15 cellular contexts compared by ENCODE assay signal in the genomic region with DNA sequence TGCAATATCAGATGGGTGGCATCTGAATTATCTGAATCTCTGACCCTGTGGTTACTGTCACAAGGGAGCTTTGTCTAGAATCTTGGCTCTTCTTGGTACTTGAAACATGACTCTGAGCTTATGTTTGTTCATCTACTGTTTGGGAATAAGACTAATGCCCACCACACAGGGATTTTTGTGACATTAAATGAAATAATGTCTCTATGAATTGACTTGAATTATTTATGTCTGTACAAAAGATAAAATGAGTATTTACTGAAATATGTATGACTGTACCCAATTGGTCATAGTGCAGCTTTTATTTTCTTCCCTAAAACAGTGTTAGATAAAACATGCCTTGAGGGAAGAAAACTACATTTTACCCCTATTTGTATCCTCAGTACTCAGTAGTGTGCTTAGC.
A peak's percentile ranks its signal among the peaks of the same experiment; 100 is the strongest.
DNase-seq lines count a peak whose midpoint lies in the region; ATAC-seq and TF ChIP-seq lines count a peak whose summit lies in the region.
"Had no signal": no experiment of that assay in that cellular context is flagged by ENCODE, and none has a peak within 500 bp of the region (broad histone marks: within the 10 kb centered on the region; RNA-seq: fewer than 3 reads in every experiment).

No MANE protein-coding gene starts in this region.

- peak; percentile 17; the same call in 1 of the 3 replicates for ATAC-seq in RWPE2 (ENCODE audit: low read depth)
- peak; percentile 83 for ATAC-seq in foreskin keratinocyte
- ATAC-seq in HG03039 (IDR thresholded peaks at IDR 0.05; ENCODE audit: unreplicated experiment) = no peak
- ATAC-seq in activated naive CD8-positive, alpha-beta T cell treated with anti-CD3 and anti-CD28 coated beads, Interleukin-2, amount 50 U/mL, for 24 hours = no peak
- no peak for ATAC-seq in HG03175 (IDR thresholded peaks at IDR 0.05; ENCODE audit: unreplicated experiment)
- ATAC-seq: CD8-positive, alpha-beta T cell had no signal

- peaks cover 7% of the 10 kb centered on the region for H3K9me3 Mint-ChIP-seq in MCF 10A (ENCODE audit: unreplicated experiment)
- H3K9me3 Mint-ChIP-seq in activated naive CD8-positive, alpha-beta T cell treated with anti-CD3 and anti-CD28 coated beads, Interleukin-2, amount 50 U/mL, for 24 hours = no peaks in the 10 kb centered on the region
- H3K9me3 Mint-ChIP-seq: CD8-positive, alpha-beta T cell had no signal

- H2AFZ ChIP-seq in mammary epithelial cell (ENCODE audit: low read depth, low read length) = peak overlapping the region; percentile 34

- no peak overlapping the region for H3K4me3 Mint-ChIP-seq in MCF 10A (ENCODE audit: unreplicated experiment)
- no peak overlapping the region for H3K4me3 Mint-ChIP-seq in activated naive CD8-positive, alpha-beta T cell treated with anti-CD3 and anti-CD28 coated beads, Interleukin-2, amount 50 U/mL, for 24 hours
- H3K4me3 Mint-ChIP-seq: CD14-positive monocyte; CD8-positive, alpha-beta T cell had no signal

- POLR2A ChIA-PET in MCF 10A (lab: Yijun Ruan, JAX) = no interaction called here

- H3K4me2 ChIP-seq in mammary epithelial cell (ENCODE audit: insufficient read depth, low read depth, low read length) = no peak overlapping the region

- H3K9ac ChIP-seq in mammary epithelial cell (ENCODE audit: insufficient read depth, low read length) = no peak overlapping the region

- no peaks in the 10 kb centered on the region for H3K27me3 Mint-ChIP-seq in MCF 10A (ENCODE audit: insufficient read depth, unreplicated experiment)
- peaks cover 11% of the 10 kb centered on the region for H3K27me3 Mint-ChIP-seq in activated naive CD8-positive, alpha-beta T cell treated with anti-CD3 and anti-CD28 coated beads, Interleukin-2, amount 50 U/mL, for 24 hours

- H3K27me3 ChIP-seq in mammary epithelial cell (ENCODE audit: insufficient read depth, low read length) = no peaks in the 10 kb centered on the region
- no peaks in the 10 kb centered on the region for H3K27me3 ChIP-seq in RWPE2 (ENCODE audit: insufficient read depth, poor library complexity, severe bottlenecking)
- no peaks in the 10 kb centered on the region for H3K27me3 ChIP-seq in foreskin keratinocyte

- H3K36me3 ChIP-seq in mammary epithelial cell (ENCODE audit: insufficient read depth, low read length) (no peaks in the 10 kb centered on the region), RWPE2 (ENCODE audit: low read depth) (no peaks in the 10 kb centered on the region)

- BruUV-seq in mammary epithelial cell (replicated peaks; lab: Mats Ljungman, UMichigan) (no TSS peak), MCF 10A (replicated peaks; lab: Mats Ljungman, UMichigan) (no TSS peak)

- H3K27ac ChIP-seq in mammary epithelial cell (ENCODE audit: insufficient read depth, low read depth, low read length) = no peak overlapping the region
- H3K27ac ChIP-seq in RWPE2 (ENCODE audit: poor library complexity, severe bottlenecking) = no peak overlapping the region
- no peak overlapping the region for H3K27ac ChIP-seq in foreskin keratinocyte
- H3K27ac ChIP-seq: 22Rv1, HL-60 had no signal

- in situ Hi-C loops in mammary epithelial cell (cut with MboI; ENCODE audit: low sequenced_read_pairs in 2 of 2) = no loop called here

- TF ChIP-seq CTCF in mammary epithelial cell (conservative IDR thresholded peaks at IDR 0.05 in 1 of 2, IDR thresholded peaks at IDR 0.05 in 1 of 2; ENCODE audit: extremely low read depth in 1 of 2, insufficient read depth in 1 of 2, low read depth in 1 of 2, low read length in 2 of 2) (no peak), MCF 10A (IDR thresholded peaks at IDR 0.05; ENCODE audit: unreplicated experiment) (no peak), RWPE2 (IDR thresholded peaks at IDR 0.05; ENCODE audit: poor library complexity, severe bottlenecking) (no peak), foreskin keratinocyte (conservative IDR thresholded peaks at IDR 0.05) (no peak)

- intact Hi-C loops in mammary epithelial cell (cut with micrococcal nuclease) = no loop called here
- intact Hi-C loops in MCF 10A (cut with micrococcal nuclease) = no loop called here

- H3K4me3 ChIP-seq in mammary epithelial cell (replicated peaks in 1 of 3; ENCODE audit: insufficient read depth in 1 of 3, low read depth in 2 of 3, low read length in 3 of 3) (no peak overlapping the region), RWPE2 (ENCODE audit: severe bottlenecking) (no peak overlapping the region)

- dilution Hi-C loops in mammary epithelial cell (cut with HindIII; ENCODE audit: low sequenced_read_pairs) = no loop called here

- H3K36me3 Mint-ChIP-seq in MCF 10A (ENCODE audit: insufficient read depth, unreplicated experiment) = no peaks in the 10 kb centered on the region
- H3K36me3 Mint-ChIP-seq in activated naive CD8-positive, alpha-beta T cell treated with anti-CD3 and anti-CD28 coated beads, Interleukin-2, amount 50 U/mL, for 24 hours (ENCODE audit: low read depth) = no peaks in the 10 kb centered on the region
- H3K36me3 Mint-ChIP-seq: CD14-positive monocyte; CD8-positive, alpha-beta T cell had no signal

- H3K79me2 ChIP-seq in mammary epithelial cell (ENCODE audit: insufficient read depth, low read length) = no peaks in the 10 kb centered on the region

- peak; percentile 13 for DNase-seq in mammary epithelial cell
- DNase-seq in MCF 10A (ENCODE audit: unreplicated experiment) = no peak
- DNase-seq in RWPE2 (ENCODE audit: low spot score) = no peak
- DNase-seq in foreskin keratinocyte = peak in 1 of 2 donors; percentile 58
- DNase-seq in activated naive CD8-positive, alpha-beta T cell treated with anti-CD3 and anti-CD28 coated beads, Interleukin-2, amount 50 U/mL, for 24 hours = no peak
- DNase-seq in medulla oblongata (ENCODE audit: extremely low spot score) = no peak
- DNase-seq: Caco-2; CD8-positive, alpha-beta T cell; DND-41; GF-D8 had no signal

- H3K4me1 ChIP-seq in mammary epithelial cell (ENCODE audit: insufficient read depth, low read length) = peaks cover 5% of the 10 kb centered on the region
- peaks cover 7% of the 10 kb centered on the region for H3K4me1 ChIP-seq in RWPE2 (ENCODE audit: insufficient read depth, poor library complexity, severe bottlenecking)
- peaks cover 13% of the 10 kb centered on the region for H3K4me1 ChIP-seq in foreskin keratinocyte
- H3K4me1 ChIP-seq: Caco-2 had no signal

- H3K9me3 ChIP-seq in mammary epithelial cell (replicated peaks; ENCODE audit: insufficient read depth, low read length) = no peaks in the 10 kb centered on the region
- peaks cover 2% of the 10 kb centered on the region for H3K9me3 ChIP-seq in RWPE2 (ENCODE audit: severe bottlenecking)
- H3K9me3 ChIP-seq: Caco-2 had no signal

- H3K4me1 Mint-ChIP-seq in MCF 10A (ENCODE audit: insufficient read depth, unreplicated experiment) = no peaks in the 10 kb centered on the region
- no peaks in the 10 kb centered on the region for H3K4me1 Mint-ChIP-seq in activated naive CD8-positive, alpha-beta T cell treated with anti-CD3 and anti-CD28 coated beads, Interleukin-2, amount 50 U/mL, for 24 hours
- H3K4me1 Mint-ChIP-seq: CD14-positive monocyte had no signal

- no peak overlapping the region for H3K27ac Mint-ChIP-seq in MCF 10A (ENCODE audit: low read depth, unreplicated experiment)
- no peak overlapping the region for H3K27ac Mint-ChIP-seq in activated naive CD8-positive, alpha-beta T cell treated with anti-CD3 and anti-CD28 coated beads, Interleukin-2, amount 50 U/mL, for 24 hours
- H3K27ac Mint-ChIP-seq: CD14-positive monocyte; CD8-positive, alpha-beta T cell had no signal

- H4K20me1 ChIP-seq in mammary epithelial cell (ENCODE audit: insufficient read depth, low read length) = no peaks in the 10 kb centered on the region

- CTCF ChIA-PET in mammary epithelial cell (lab: Charles Lee; ENCODE audit: low non-redundant PET) (interaction anchor here (0.6 kb wide), 1 partner anchor 537 kb away, joined by 3 read pairs; no protein-coding TSS in a partner anchor), MCF 10A (lab: Yijun Ruan, JAX) (no interaction called here)

Comparison
In these comparisons a context has a peak if more than half of its experiments do, and no peak if none do; other contexts are left out.
1. ATAC-seq: peak in RWPE2 (single experiment) and foreskin keratinocyte (single experiment); none in HG03039 (single experiment), activated naive CD8-positive, alpha-beta T cell treated with anti-CD3 and anti-CD28 coated beads, Interleukin-2, amount 50 U/mL, for 24 hours (single experiment) and HG03175 (single experiment).